28 cellular contexts compared by ENCODE assay signal in genomic region chrX:149909324-149910177, GRCh38. TPM values are rescaled to one million over a fixed set of nuclear protein-coding genes. Genes with fewer than 3 reads are reported as not detected.
DNase-seq lines count a peak whose midpoint lies in the region; ATAC-seq, FAIRE-seq and TF ChIP-seq lines count a peak whose summit lies in the region.
"Had no signal": no experiment of that assay in that cellular context is flagged by ENCODE, and none has a peak within 500 bp of the region (broad histone marks: within the 10 kb centered on the region; RNA-seq: fewer than 3 reads in every experiment).

No MANE protein-coding gene starts in this region.

- in situ Hi-C loops in HepG2 (cut with HindIII; ENCODE audit: extremely low pct_ligation_motif_present, low pct_unique_long_range_greater_than_20kb) = no loop called here

- no peaks in the 10 kb centered on the region for H3K4me1 ChIP-seq in HepG2 (ENCODE audit: insufficient read depth, low read length)
- no peaks in the 10 kb centered on the region; the same call in 1 of the 2 replicates for H3K4me1 ChIP-seq in H9 (ENCODE audit: insufficient read depth, low read length)
- H3K4me1 ChIP-seq: BE2C, neural progenitor cell had no signal

- H2AFZ ChIP-seq in HepG2 (ENCODE audit: low read length) (no peak overlapping the region), H9 (ENCODE audit: low read length) (no peak overlapping the region)
- H2AFZ ChIP-seq: neural progenitor cell had no signal

- WGBS in HepG2 (ENCODE audit: low lambda C conversion rate) = 40% methylated on average over 1 of the region's 4 CpGs
- WGBS in H9 (ENCODE audit: extremely low coverage, insufficient read length, low lambda C conversion rate) = no CpG with 5 or more reads among the region's 4 CpGs

- H3K27me3 Mint-ChIP-seq in activated naive CD4-positive, alpha-beta T cell treated with anti-CD3 and anti-CD28 coated beads, Interleukin-2, amount 10 ng/mL, durations not matched to agents 7 days and 5 days = no peaks in the 10 kb centered on the region
- H3K27me3 Mint-ChIP-seq in H9 (ENCODE audit: low read depth) = peaks cover 1% of the 10 kb centered on the region; the same call in 1 of the 2 replicates

- no peak for TF ChIP-seq RAD21 in HepG2 (CRISPR knock-in tag; IDR thresholded peaks at IDR 0.05)

- no peak overlapping the region for H2BK15ac ChIP-seq in H9 (ENCODE audit: low read depth, low read length)

- TF ChIP-seq POLR2A in HepG2 (IDR thresholded peaks at IDR 0.05; ENCODE audit: insufficient read depth in 1 of 2, low read depth in 2 of 2, low read length in 2 of 2) = no peak

- H3K79me1 ChIP-seq in H9 (ENCODE audit: insufficient read depth, low read depth, low read length, poor library complexity, severe bottlenecking) = no peaks in the 10 kb centered on the region

- no peak for FAIRE-seq in HepG2 (lab: Jason Lieb, UNC)
- FAIRE-seq: D721Med, G401.6, small intestine had no signal

- H2BK20ac ChIP-seq in H9 (ENCODE audit: low read depth, low read length, poor library complexity, severe bottlenecking) = no peak overlapping the region

- no peak overlapping the region for H3K56ac ChIP-seq in H9 (ENCODE audit: insufficient read length, low read depth, low read length)

- H4K20me1 ChIP-seq in HepG2 (ENCODE audit: insufficient read depth, low read length) (no peaks in the 10 kb centered on the region), H9 (ENCODE audit: control insufficient read depth, insufficient read depth, insufficient read length) (no peaks in the 10 kb centered on the region)

- H2BK120ac ChIP-seq in H9 (ENCODE audit: low read depth, low read length, poor library complexity, severe bottlenecking) = no peak overlapping the region

- no peak overlapping the region for H3K18ac ChIP-seq in H9 (ENCODE audit: insufficient read length, low read depth, low read length)

- no peak overlapping the region for H3K23ac ChIP-seq in H9 (ENCODE audit: insufficient read length, low read depth, low read length)

- H2BK5ac ChIP-seq in H9 (ENCODE audit: insufficient read length, low read length) = no peak overlapping the region

- no peaks in the 10 kb centered on the region for H3K79me2 ChIP-seq in HepG2 (ENCODE audit: insufficient read depth, low read length)
- no peaks in the 10 kb centered on the region for H3K79me2 ChIP-seq in H9 (ENCODE audit: insufficient read depth, low read length)

- H3K4me1 Mint-ChIP-seq in activated naive CD4-positive, alpha-beta T cell treated with anti-CD3 and anti-CD28 coated beads, Interleukin-2, amount 10 ng/mL, durations not matched to agents 7 days and 5 days = no peaks in the 10 kb centered on the region
- peaks cover 0 to under 1% of the 10 kb centered on the region in 2 experiments; a peak in 2 of 4 replicates for H3K4me1 Mint-ChIP-seq in H9
- H3K4me1 Mint-ChIP-seq: neural progenitor cell had no signal

- H3K9me3 ChIP-seq in HepG2 (ENCODE audit: low read length) (no peaks in the 10 kb centered on the region), H9 (ENCODE audit: control insufficient read depth, low read depth, low read length) (peaks cover 27% of the 10 kb centered on the region)
- H3K9me3 ChIP-seq: BE2C had no signal

- no peak overlapping the region for H3K4me3 Mint-ChIP-seq in activated naive CD4-positive, alpha-beta T cell treated with anti-CD3 and anti-CD28 coated beads, Interleukin-2, amount 10 ng/mL, durations not matched to agents 7 days and 5 days
- H3K4me3 Mint-ChIP-seq in H9 = no peak overlapping the region
- H3K4me3 Mint-ChIP-seq: neural progenitor cell had no signal

- H3K27me3 ChIP-seq in HepG2 (ENCODE audit: control insufficient read depth in 1 of 2, insufficient read depth in 2 of 2, low read length in 2 of 2) = no peaks in the 10 kb centered on the region
- no peaks in the 10 kb centered on the region for H3K27me3 ChIP-seq in H9 (ENCODE audit: insufficient read depth, low read length)
- H3K27me3 ChIP-seq: BE2C, neural progenitor cell had no signal

- DNase-seq in NOMO-1 treated with DMSO at 0.1 percent for 48 hours (lab: John Stamatoyannopoulos, UW; ENCODE audit: unreplicated experiment) (peak; percentile 48), NOMO-1 treated with dmso at 0.1 percent for 144 hours (lab: John Stamatoyannopoulos, UW; ENCODE audit: unreplicated experiment) (no peak), HepG2 (ENCODE audit: low spot score) (no peak), H9 (no peak)
- peak; percentile 24 for DNase-seq in activated naive CD4-positive, alpha-beta T cell treated with anti-CD3 and anti-CD28 coated beads, Interleukin-2, amount 10 ng/mL, durations not matched to agents 7 days and 5 days
- DNase-seq: 8988T; activated CD8-positive, alpha-beta memory T cell treated with anti-CD3 and anti-CD28 coated beads for 24 hours; activated gamma-delta T cell treated with Interleukin-2 at 50 U/mL for 16 hours; BE2C; hippocampal formation; kidney glomerular epithelial cell; NCI-H1694 treated with DMSO at 0.1 percent for 48 hours; NCI-H345; NK-92 treated with Interleukin-12 subunit alpha and Interleukin-12 subunit beta, amount 100 ng/mL, for 24 hours; small intestine; stimulated activated CD8-positive, alpha-beta memory T cell treated with anti-CD3 and anti-CD28 coated beads, Interleukin-4, amount 100 ng/mL, for 48 hours had no signal

- H3K4ac ChIP-seq in H9 (ENCODE audit: low read depth, low read length) = no peak overlapping the region

- CTCF ChIA-PET in activated naive CD4-positive, alpha-beta T cell treated with anti-CD3 and anti-CD28 coated beads, Interleukin-2, amount 10 ng/mL, durations not matched to agents 7 days and 5 days (lab: Charles Lee) = interaction anchor here (1.1 kb wide), 1 partner anchor 110 kb away, joined by 3 read pairs; no protein-coding TSS in a partner anchor
- CTCF ChIA-PET in HepG2 (lab: Yijun Ruan, JAX; ENCODE audit: low intra/inter-chr PET ratio, low total read pairs) = no interaction called here

- TF ChIP-seq EP300 in HepG2 (IDR thresholded peaks at IDR 0.05; ENCODE audit: low read depth in 2 of 2, low read length in 2 of 2) (no peak), HepG2 (CRISPR knock-in tag; IDR thresholded peaks at IDR 0.05; ENCODE audit: borderline replicate concordance) (no peak)

- no peaks in the 10 kb centered on the region for H3K23me2 ChIP-seq in H9 (ENCODE audit: insufficient read length, low read depth, low read length, poor library complexity, severe bottlenecking)

- no peak overlapping the region for H4K5ac ChIP-seq in H9 (ENCODE audit: insufficient read length, low read depth, low read length)

- H4K8ac ChIP-seq in H9 (replicated peaks; ENCODE audit: insufficient read length, low read depth, low read length) = no peak overlapping the region

- H3K36me3 ChIP-seq in HepG2 (replicated peaks in 1 of 2; ENCODE audit: control insufficient read depth in 1 of 2, insufficient read depth in 2 of 2, low read length in 2 of 2) = no peaks in the 10 kb centered on the region
- H3K36me3 ChIP-seq: BE2C, neural progenitor cell had no signal

- H2AK5ac ChIP-seq in H9 (ENCODE audit: insufficient read length, low read length) = no peak overlapping the region

- no peak overlapping the region for H3K14ac ChIP-seq in H9 (ENCODE audit: insufficient read depth, low read length)

- intact Hi-C loops in HepG2 (cut with micrococcal nuclease; ENCODE audit: unreplicated experiment) = no loop called here

- H3K36me3 Mint-ChIP-seq in activated naive CD4-positive, alpha-beta T cell treated with anti-CD3 and anti-CD28 coated beads, Interleukin-2, amount 10 ng/mL, durations not matched to agents 7 days and 5 days = peaks cover 3% of the 10 kb centered on the region
- peaks cover 0 to 4% (median 3%) of the 10 kb centered on the region in 3 experiments; a peak in 3 of 7 replicates for H3K36me3 Mint-ChIP-seq in H9 (ENCODE audit: insufficient read depth in 1 of 3, low read depth in 3 of 3)
- H3K36me3 Mint-ChIP-seq: neural progenitor cell had no signal

- H3K27ac ChIP-seq in HepG2 (ENCODE audit: extremely low read length, insufficient read depth, low read length) = no peak overlapping the region
- H3K27ac ChIP-seq in H9 (ENCODE audit: insufficient read length, low read depth, low read length) = no peak overlapping the region
- H3K27ac ChIP-seq: coronary artery, neural progenitor cell had no signal

- BruUV-seq in HepG2 (replicated peaks; lab: Mats Ljungman, UMichigan) = no TSS peak

- H3K27ac Mint-ChIP-seq in activated naive CD4-positive, alpha-beta T cell treated with anti-CD3 and anti-CD28 coated beads, Interleukin-2, amount 10 ng/mL, durations not matched to agents 7 days and 5 days = peak overlapping the region; percentile 56
- H3K27ac Mint-ChIP-seq in H9 = no peak overlapping the region
- H3K27ac Mint-ChIP-seq: neural progenitor cell had no signal

- H3K4me2 ChIP-seq in HepG2 (ENCODE audit: low read depth, low read length) (no peak overlapping the region), H9 (ENCODE audit: insufficient read depth, insufficient read length, low read length) (no peak overlapping the region)
- H3K4me2 ChIP-seq: neural progenitor cell had no signal

- no peak overlapping the region for H2BK12ac ChIP-seq in H9 (ENCODE audit: insufficient read length, low read depth, low read length)

- peak; percentile 43 for ATAC-seq in HG03135 (IDR thresholded peaks at IDR 0.05; ENCODE audit: unreplicated experiment)
- peak; percentile 88 for ATAC-seq in HepG2
- ATAC-seq in GM21825 (IDR thresholded peaks at IDR 0.05; ENCODE audit: unreplicated experiment) = no peak
- ATAC-seq in GM21576 (IDR thresholded peaks at IDR 0.05; ENCODE audit: unreplicated experiment) = no peak

- peaks cover 8% of the 10 kb centered on the region for H3K9me3 Mint-ChIP-seq in activated naive CD4-positive, alpha-beta T cell treated with anti-CD3 and anti-CD28 coated beads, Interleukin-2, amount 10 ng/mL, durations not matched to agents 7 days and 5 days
- H3K9me3 Mint-ChIP-seq in H9 = peaks cover 41 to 57% of the 10 kb centered on the region in 2 experiments

- H3T11ph ChIP-seq in H9 (ENCODE audit: low read length) = no peak overlapping the region

- TF ChIP-seq CTCF in HepG2 (CRISPR knock-in tag; IDR thresholded peaks at IDR 0.05) = no peak
- TF ChIP-seq CTCF in H9 (conservative IDR thresholded peaks at IDR 0.05) = no peak

- POLR2A ChIA-PET in HepG2 (lab: Yijun Ruan, JAX) = no interaction called here

- H3K9ac ChIP-seq in HepG2 (ENCODE audit: insufficient read depth, low read depth, low read length) (no peak overlapping the region), H9 (ENCODE audit: extremely low read depth, insufficient read length, low read length) (no peak overlapping the region)
- H3K9ac ChIP-seq: neural progenitor cell had no signal

- H4K91ac ChIP-seq in H9 (ENCODE audit: insufficient read length, low read depth, low read length) = no peak overlapping the region

- H3K4me3 ChIP-seq in HepG2 (replicated peaks in 1 of 3; ENCODE audit: insufficient read depth in 1 of 3, low read depth in 2 of 3, low read length in 3 of 3) = no peak overlapping the region
- H3K4me3 ChIP-seq: coronary artery, neural progenitor cell had no signal

RNA-seq across cellular contexts. Expression of gene HSFX4, which starts 19.8 kb away (rescaled TPM):
- total RNA-seq in HepG2 (2016; rRNA removed; fragmentation: Illumina TruSeq; extraction: Trizol) (not detected in 2 replicates), H9 (2021) (not detected in 2 replicates)
- total RNA-seq in HepG2 (2016; cell fraction: cytosol; rRNA removed; fragmentation: Illumina TruSeq; extraction: Trizol; ENCODE audit: low read depth) = not detected in 2 replicates
- not detected in 2 replicates for total RNA-seq in HepG2 (2016; cell fraction: insoluble cytoplasmic fraction; rRNA removed; fragmentation: Illumina TruSeq; extraction: Trizol)
- not detected in 2 replicates for total RNA-seq in HepG2 (2016; cell fraction: membrane; rRNA removed; fragmentation: Illumina TruSeq; extraction: Trizol)
- not detected in 2 replicates for total RNA-seq in HepG2 (2016; cell fraction: nucleus; rRNA removed; fragmentation: Illumina TruSeq; extraction: Trizol)
- polyA plus RNA-seq in HepG2 (2011; rRNA removed) = not detected in 2 replicates
- polyA plus RNA-seq in HepG2 (2011; cell fraction: cytosol; rRNA removed) = not detected in 2 replicates
- polyA plus RNA-seq in HepG2 (2011; cell fraction: nucleus; rRNA removed) = not detected in 2 replicates
- polyA plus RNA-seq in HepG2 (2012) = 0.17 TPM in 1 of 2 replicates, not detected in the other
- not detected in 2 replicates for polyA plus RNA-seq in HepG2 (2016; cell fraction: cytosol; fragmentation: Illumina TruSeq; extraction: Trizol; ENCODE audit: low read depth)
- not detected in 2 replicates for polyA plus RNA-seq in HepG2 (2016; cell fraction: insoluble cytoplasmic fraction; fragmentation: Illumina TruSeq; extraction: Trizol; ENCODE audit: low read depth)
- polyA plus RNA-seq in HepG2 (2016; cell fraction: membrane; fragmentation: Illumina TruSeq; extraction: Trizol; ENCODE audit: low read depth) = not detected in 2 replicates
- not detected in 2 replicates for polyA plus RNA-seq in HepG2 (2016; cell fraction: nucleus; fragmentation: Illumina TruSeq; extraction: Trizol; ENCODE audit: insufficient read depth, low read depth)
- polyA minus RNA-seq in HepG2 (2011; rRNA and poly(A)+ RNA removed; ENCODE audit: low replicate concordance) = not detected in 2 replicates
- polyA minus RNA-seq in HepG2 (2011; cell fraction: cytosol; rRNA and poly(A)+ RNA removed) = not detected in 2 replicates
- not detected in 2 replicates for polyA minus RNA-seq in HepG2 (2011; cell fraction: nucleus; rRNA and poly(A)+ RNA removed)
- total RNA-seq: fibroblast of villous mesenchyme, HT1080, mesenteric fat pad, pulmonary artery endothelial cell, temporal lobe had no signal
- polyA plus RNA-seq: small intestine had no signal

RNA-seq across cellular contexts. Expression of gene MAGEA8, which starts 28.6 kb away (rescaled TPM):
- total RNA-seq in HepG2 (2016; rRNA removed; fragmentation: Illumina TruSeq; extraction: Trizol) (0.11 TPM in 1 of 2 replicates, not detected in the other), H9 (2021) (not detected in 2 replicates)
- total RNA-seq in HepG2 (2016; cell fraction: cytosol; rRNA removed; fragmentation: Illumina TruSeq; extraction: Trizol; ENCODE audit: low read depth) = not detected in 2 replicates
- total RNA-seq in HepG2 (2016; cell fraction: insoluble cytoplasmic fraction; rRNA removed; fragmentation: Illumina TruSeq; extraction: Trizol) = 0.10 TPM in 1 of 2 replicates, not detected in the other
- not detected in 2 replicates for total RNA-seq in HepG2 (2016; cell fraction: membrane; rRNA removed; fragmentation: Illumina TruSeq; extraction: Trizol)
- total RNA-seq in HepG2 (2016; cell fraction: nucleus; rRNA removed; fragmentation: Illumina TruSeq; extraction: Trizol) = not detected in 2 replicates
- 0.07 TPM in 1 of 2 replicates, not detected in the other for polyA plus RNA-seq in HepG2 (2011; rRNA removed)
- not detected in 2 replicates for polyA plus RNA-seq in HepG2 (2011; cell fraction: cytosol; rRNA removed)
- polyA plus RNA-seq in HepG2 (2011; cell fraction: nucleus; rRNA removed) = not detected in 2 replicates
- polyA plus RNA-seq in HepG2 (2012) = 0.20 TPM in 1 of 2 replicates, not detected in the other
- not detected in 2 replicates for polyA plus RNA-seq in HepG2 (2016; cell fraction: cytosol; fragmentation: Illumina TruSeq; extraction: Trizol; ENCODE audit: low read depth)
- not detected in 2 replicates for polyA plus RNA-seq in HepG2 (2016; cell fraction: insoluble cytoplasmic fraction; fragmentation: Illumina TruSeq; extraction: Trizol; ENCODE audit: low read depth)
- polyA plus RNA-seq in HepG2 (2016; cell fraction: membrane; fragmentation: Illumina TruSeq; extraction: Trizol; ENCODE audit: low read depth) = not detected in 2 replicates
- polyA plus RNA-seq in HepG2 (2016; cell fraction: nucleus; fragmentation: Illumina TruSeq; extraction: Trizol; ENCODE audit: insufficient read depth, low read depth) = not detected in 2 replicates
- not detected in 2 replicates for polyA minus RNA-seq in HepG2 (2011; rRNA and poly(A)+ RNA removed; ENCODE audit: low replicate concordance)
- not detected in 2 replicates for polyA minus RNA-seq in HepG2 (2011; cell fraction: cytosol; rRNA and poly(A)+ RNA removed)
- not detected in 2 replicates for polyA minus RNA-seq in HepG2 (2011; cell fraction: nucleus; rRNA and poly(A)+ RNA removed)
- total RNA-seq: fibroblast of villous mesenchyme, HT1080, mesenteric fat pad, pulmonary artery endothelial cell, temporal lobe had no signal
- polyA plus RNA-seq: small intestine had no signal

RNA-seq across cellular contexts. Expression of gene EOLA2, which starts 28.7 kb away (rescaled TPM):
- 22.0 and 29.0 TPM in 2 replicates for total RNA-seq in HepG2 (2016; rRNA removed; fragmentation: Illumina TruSeq; extraction: Trizol)
- 13.4 and 21.7 TPM in 2 replicates for total RNA-seq in HepG2 (2016; cell fraction: cytosol; rRNA removed; fragmentation: Illumina TruSeq; extraction: Trizol; ENCODE audit: low read depth)
- total RNA-seq in HepG2 (2016; cell fraction: insoluble cytoplasmic fraction; rRNA removed; fragmentation: Illumina TruSeq; extraction: Trizol) = 20.4 and 27.4 TPM in 2 replicates
- 28.1 and 36.4 TPM in 2 replicates for total RNA-seq in HepG2 (2016; cell fraction: membrane; rRNA removed; fragmentation: Illumina TruSeq; extraction: Trizol)
- total RNA-seq in HepG2 (2016; cell fraction: nucleus; rRNA removed; fragmentation: Illumina TruSeq; extraction: Trizol) = 14.2 and 19.6 TPM in 2 replicates
- 20.4 and 23.8 TPM in 2 replicates for polyA plus RNA-seq in HepG2 (2011; rRNA removed)
- polyA plus RNA-seq in HepG2 (2011; cell fraction: cytosol; rRNA removed) = 20.3 and 22.5 TPM in 2 replicates
- 38.1 and 38.2 TPM in 2 replicates for polyA plus RNA-seq in HepG2 (2011; cell fraction: nucleus; rRNA removed)
- polyA plus RNA-seq in HepG2 (2012) = 16.4 and 17.4 TPM in 2 replicates
- 20.1 and 29.1 TPM in 2 replicates for polyA plus RNA-seq in HepG2 (2016; cell fraction: cytosol; fragmentation: Illumina TruSeq; extraction: Trizol; ENCODE audit: low read depth)
- polyA plus RNA-seq in HepG2 (2016; cell fraction: insoluble cytoplasmic fraction; fragmentation: Illumina TruSeq; extraction: Trizol; ENCODE audit: low read depth) = 32.3 and 36.8 TPM in 2 replicates
- 23.6 and 37.1 TPM in 2 replicates for polyA plus RNA-seq in HepG2 (2016; cell fraction: membrane; fragmentation: Illumina TruSeq; extraction: Trizol; ENCODE audit: low read depth)
- polyA plus RNA-seq in HepG2 (2016; cell fraction: nucleus; fragmentation: Illumina TruSeq; extraction: Trizol; ENCODE audit: insufficient read depth, low read depth) = 30.4 and 33.6 TPM in 2 replicates
- 18.8 and 29.4 TPM in 2 replicates for polyA minus RNA-seq in HepG2 (2011; rRNA and poly(A)+ RNA removed; ENCODE audit: low replicate concordance)
- polyA minus RNA-seq in HepG2 (2011; cell fraction: cytosol; rRNA and poly(A)+ RNA removed) = 5.5 and 6.6 TPM in 2 replicates
- polyA minus RNA-seq in HepG2 (2011; cell fraction: nucleus; rRNA and poly(A)+ RNA removed) = 18.6 and 19.8 TPM in 2 replicates
- total RNA-seq in H9 (2021) = 38.9 and 39.6 TPM in 2 replicates

Comparison
In these comparisons a context has a peak if more than half of its experiments do, and no peak if none do; other contexts are left out.
1. DNase-seq: peak in NOMO-1 treated with DMSO at 0.1 percent for 48 hours (single experiment) and activated naive CD4-positive, alpha-beta T cell treated with anti-CD3 and anti-CD28 coated beads, Interleukin-2, amount 10 ng/mL, durations not matched to agents 7 days and 5 days (single experiment); none in NOMO-1 treated with dmso at 0.1 percent for 144 hours (single experiment), HepG2 (single experiment) and H9 (single experiment).
2. ATAC-seq: peak in HG03135 (single experiment) and HepG2 (single experiment); none in GM21825 (single experiment) and GM21576 (single experiment).